ENCODE assay signal across 15 cellular contexts in genomic region chr19:9565900-9566705, GRCh38. TPM values are rescaled to one million over a fixed set of nuclear protein-coding genes. Genes with fewer than 3 reads are reported as not detected.
DNase-seq lines count a peak whose midpoint lies in the region; ATAC-seq and TF ChIP-seq lines count a peak whose summit lies in the region.
"Had no signal": no experiment of that assay in that cellular context is flagged by ENCODE, and none has a peak within 500 bp of the region (broad histone marks: within the 10 kb centered on the region; RNA-seq: fewer than 3 reads in every experiment).

No MANE protein-coding gene starts in this region.

- H3K4me3 Mint-ChIP-seq in MCF 10A (ENCODE audit: unreplicated experiment): no peak overlapping the region
- H3K4me3 Mint-ChIP-seq in endothelial cell (ENCODE audit: unreplicated experiment): peak overlapping the region; percentile 82
- H3K4me3 Mint-ChIP-seq: activated naive CD4-positive, alpha-beta T cell treated with anti-CD3 and anti-CD28 coated beads, Interleukin-2, amount 10 ng/mL, durations not matched to agents 7 days and 5 days; stimulated activated memory B cell treated with anti-CD40 and anti-IgM and Interleukin-4, amounts not matched to agents 10 μg/mL and 1 μg/mL and 100 μg/mL, for 72 hours had no signal

- TSS peak; percentile 18 for BruUV-seq in MCF 10A (replicated peaks; lab: Mats Ljungman, UMichigan)
- TSS peak; percentile 33 for BruUV-seq in OCI-LY7 (replicated peaks; lab: Mats Ljungman, UMichigan)

- CTCF ChIA-PET in MCF 10A (lab: Yijun Ruan, JAX): no interaction called here
- CTCF ChIA-PET in OCI-LY7 (lab: Charles Lee; ENCODE audit: unreplicated experiment): no interaction called here

- intact Hi-C loops in MCF 10A (cut with micrococcal nuclease) (no loop called here), breast epithelium (cut with DNase I; ENCODE audit: low total_unique reads) (no loop called here), OCI-LY7 (cut with micrococcal nuclease; ENCODE audit: unreplicated experiment) (no loop called here)

- H3K27ac Mint-ChIP-seq in MCF 10A (ENCODE audit: low read depth, unreplicated experiment): peak overlapping the region; percentile 49
- no peak overlapping the region for H3K27ac Mint-ChIP-seq in endothelial cell (ENCODE audit: unreplicated experiment)
- H3K27ac Mint-ChIP-seq: activated naive CD4-positive, alpha-beta T cell treated with anti-CD3 and anti-CD28 coated beads, Interleukin-2, amount 10 ng/mL, durations not matched to agents 7 days and 5 days; naive B cell; stimulated activated memory B cell treated with anti-CD40 and anti-IgM and Interleukin-4, amounts not matched to agents 10 μg/mL and 1 μg/mL and 100 μg/mL, for 72 hours had no signal

- H3K27ac ChIP-seq in breast epithelium (no peak overlapping the region), OCI-LY7 (ENCODE audit: low read depth, low read length, poor library complexity, severe bottlenecking) (no peak overlapping the region)
- H3K27ac ChIP-seq: dorsolateral prefrontal cortex, HL-60 had no signal

- no peaks in the 10 kb centered on the region for H3K9me2 ChIP-seq in OCI-LY7 (ENCODE audit: insufficient read depth, low read length)

- H2AFZ ChIP-seq in OCI-LY7 (ENCODE audit: low read length): no peak overlapping the region

- TF ChIP-seq CTCF in MCF 10A (IDR thresholded peaks at IDR 0.05; ENCODE audit: unreplicated experiment) (no peak), breast epithelium (IDR thresholded peaks at IDR 0.05) (no peak), OCI-LY7 (conservative IDR thresholded peaks at IDR 0.05; ENCODE audit: low read length) (no peak), endothelial cell (IDR thresholded peaks at IDR 0.05; ENCODE audit: unreplicated experiment) (no peak)

- H3K27me3 Mint-ChIP-seq in MCF 10A (ENCODE audit: insufficient read depth, unreplicated experiment) (no peaks in the 10 kb centered on the region), endothelial cell (ENCODE audit: unreplicated experiment) (peaks cover 4% of the 10 kb centered on the region)
- H3K27me3 Mint-ChIP-seq: activated naive CD4-positive, alpha-beta T cell treated with anti-CD3 and anti-CD28 coated beads, Interleukin-2, amount 10 ng/mL, durations not matched to agents 7 days and 5 days; naive B cell; stimulated activated memory B cell treated with anti-CD40 and anti-IgM and Interleukin-4, amounts not matched to agents 10 μg/mL and 1 μg/mL and 100 μg/mL, for 72 hours had no signal

- no peaks in the 10 kb centered on the region for H3K4me1 Mint-ChIP-seq in MCF 10A (ENCODE audit: insufficient read depth, unreplicated experiment)
- H3K4me1 Mint-ChIP-seq in endothelial cell (ENCODE audit: unreplicated experiment): no peaks in the 10 kb centered on the region
- H3K4me1 Mint-ChIP-seq: activated naive CD4-positive, alpha-beta T cell treated with anti-CD3 and anti-CD28 coated beads, Interleukin-2, amount 10 ng/mL, durations not matched to agents 7 days and 5 days; stimulated activated memory B cell treated with anti-CD40 and anti-IgM and Interleukin-4, amounts not matched to agents 10 μg/mL and 1 μg/mL and 100 μg/mL, for 72 hours had no signal

- peak; percentile 27 for DNase-seq in MCF 10A (ENCODE audit: unreplicated experiment)
- DNase-seq in breast epithelium (ENCODE audit: low spot score in 2 of 2): no peak
- no peak for DNase-seq in OCI-LY7 (ENCODE audit: low spot score)
- DNase-seq in endothelial cell (ENCODE audit: low spot score): no peak
- DNase-seq: activated CD4-positive, alpha-beta T cell treated with anti-CD3 and anti-CD28 coated beads for 48 hours; activated naive CD4-positive, alpha-beta T cell treated with anti-CD3 and anti-CD28 coated beads, Interleukin-2, amount 10 ng/mL, durations not matched to agents 7 days and 5 days; dorsolateral prefrontal cortex; naive B cell; NCI-H146 had no signal

- H3K36me3 ChIP-seq in breast epithelium (peaks cover 37% of the 10 kb centered on the region), OCI-LY7 (ENCODE audit: insufficient read depth, low read length) (peaks cover 100% of the 10 kb centered on the region)

- H3K79me2 ChIP-seq in OCI-LY7 (ENCODE audit: insufficient read depth, low read depth, low read length): peaks cover 44% of the 10 kb centered on the region

- H4K20me1 ChIP-seq in OCI-LY7 (ENCODE audit: insufficient read depth, low read length): no peaks in the 10 kb centered on the region

- no peak for TF ChIP-seq POLR2A in breast epithelium (IDR thresholded peaks at IDR 0.05)

- no peaks in the 10 kb centered on the region for H3K27me3 ChIP-seq in breast epithelium
- H3K27me3 ChIP-seq: dorsolateral prefrontal cortex had no signal

- peak overlapping the region in 1 of 3 donors; percentile 21 for H3K4me3 ChIP-seq in breast epithelium
- H3K4me3 ChIP-seq in OCI-LY7 (ENCODE audit: low read depth, low read length, poor library complexity, severe bottlenecking): no peak overlapping the region

- H3K4me2 ChIP-seq in OCI-LY7 (ENCODE audit: low read length): no peak overlapping the region

- peaks cover 15% of the 10 kb centered on the region for H3K9me3 Mint-ChIP-seq in MCF 10A (ENCODE audit: unreplicated experiment)
- H3K9me3 Mint-ChIP-seq in endothelial cell (ENCODE audit: unreplicated experiment): peaks cover 35% of the 10 kb centered on the region

- H3K36me3 Mint-ChIP-seq in MCF 10A (ENCODE audit: insufficient read depth, unreplicated experiment) (peaks cover 92% of the 10 kb centered on the region), endothelial cell (ENCODE audit: low read depth, unreplicated experiment) (peaks cover 77% of the 10 kb centered on the region)

- no peak for ATAC-seq in GM21528 (IDR thresholded peaks at IDR 0.05; ENCODE audit: low FRiP score, unreplicated experiment)
- no peak for ATAC-seq in activated CD4-positive, CD25-positive, alpha-beta regulatory T cell treated with anti-CD3 and anti-CD28 coated beads, Interleukin-2, amount 50 U/mL, for 24 hours
- no peak for ATAC-seq in HG02885 (IDR thresholded peaks at IDR 0.05; ENCODE audit: poor library complexity, unreplicated experiment)
- ATAC-seq in HG02571 (IDR thresholded peaks at IDR 0.05; ENCODE audit: unreplicated experiment): no peak
- ATAC-seq: stimulated activated memory B cell treated with anti-CD40 and anti-IgM and Interleukin-4, amounts not matched to agents 10 μg/mL and 1 μg/mL and 100 μg/mL, for 72 hours had no signal

- H3K9me3 ChIP-seq in breast epithelium: peaks cover 99 to 100% of the 10 kb centered on the region in 2 donors
- peaks cover 76% of the 10 kb centered on the region for H3K9me3 ChIP-seq in OCI-LY7 (ENCODE audit: low read length)

- H3K4me1 ChIP-seq in breast epithelium: no peaks in the 10 kb centered on the region
- no peaks in the 10 kb centered on the region for H3K4me1 ChIP-seq in OCI-LY7 (ENCODE audit: insufficient read depth, low read length, poor library complexity, severe bottlenecking)

- POLR2A ChIA-PET in MCF 10A (lab: Yijun Ruan, JAX) (no interaction called here), OCI-LY7 (lab: Charles Lee) (no interaction called here)

RNA-seq across cellular contexts. Expression of gene ZNF121, which starts 18.2 kb away (rescaled TPM):
- 51.9 and 63.9 TPM in 2 replicates for total RNA-seq in MCF 10A (2022)
- 10 to 100 TPM; 20.8 to 55.9 (median 36.1) TPM for total RNA-seq in breast epithelium
- total RNA-seq in OCI-LY7 (2014; rRNA removed; shearing (Covaris generic)): 55.3 and 74.4 TPM in 2 replicates
- total RNA-seq in OCI-LY7 (2022): 50.5 and 57.9 TPM in 2 replicates
- 52.1 TPM for total RNA-seq in endothelial cell (ENCODE audit: unreplicated experiment)

RNA-seq across cellular contexts. Expression of gene ZNF426, which starts 27.7 kb away (rescaled TPM):
- 8.1 and 13.2 TPM in 2 replicates for total RNA-seq in MCF 10A (2022)
- total RNA-seq in breast epithelium: 10 to 100 TPM; 11.5 to 22.4 (median 12.3) TPM
- total RNA-seq in OCI-LY7 (2014; rRNA removed; shearing (Covaris generic)): 7.0 and 8.5 TPM in 2 replicates
- 8.0 and 8.9 TPM in 2 replicates for total RNA-seq in OCI-LY7 (2022)
- 31.1 TPM for total RNA-seq in endothelial cell (ENCODE audit: unreplicated experiment)

RNA-seq across cellular contexts. Expression of gene ZNF561, which starts 54.9 kb away (rescaled TPM):
- total RNA-seq in MCF 10A (2022) (37.0 and 37.7 TPM in 2 replicates), breast epithelium (10 to 100 TPM; 19.5 to 63.1 (median 29.5) TPM), OCI-LY7 (2022) (22.2 and 25.3 TPM in 2 replicates), endothelial cell (ENCODE audit: unreplicated experiment) (62.5 TPM)
- total RNA-seq in OCI-LY7 (2014; rRNA removed; shearing (Covaris generic)): 14.9 and 17.3 TPM in 2 replicates
